Comparison of ENCODE assay signal across 25 cellular contexts in the genomic region with DNA sequence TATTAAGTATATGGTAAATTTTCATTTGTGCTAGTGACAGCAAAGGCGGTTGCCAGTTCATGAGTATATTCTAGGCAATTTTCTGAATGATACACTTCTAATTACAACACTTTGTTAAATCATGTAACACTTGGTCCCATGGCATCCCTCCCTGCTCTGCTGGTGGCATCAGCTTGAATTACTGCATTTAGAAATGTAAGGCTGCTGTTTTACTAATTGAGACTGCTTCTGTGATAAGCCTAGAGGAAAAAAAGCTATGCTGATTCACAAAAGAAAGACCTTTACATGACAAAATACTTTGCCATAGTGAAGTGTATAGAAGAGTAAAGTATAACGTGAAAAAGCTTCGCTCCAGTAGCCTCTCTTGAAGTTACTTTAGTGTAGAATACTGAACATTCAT.
A peak's percentile ranks its signal among the peaks of the same experiment; 100 is the strongest.
DNase-seq lines count a peak whose midpoint lies in the region; ATAC-seq, FAIRE-seq and TF ChIP-seq lines count a peak whose summit lies in the region.
"Had no signal": no experiment of that assay in that cellular context is flagged by ENCODE, and none has a peak within 500 bp of the region (broad histone marks: within the 10 kb centered on the region; RNA-seq: fewer than 3 reads in every experiment).

No MANE protein-coding gene starts in this region.

- H3K23ac ChIP-seq in mesenchymal stem cell (ENCODE audit: low read length in 2 of 2), result no peak overlapping the region

- no peaks in the 10 kb centered on the region for H3K36me3 ChIP-seq in GM23338 (ENCODE audit: insufficient read depth)
- no peaks in the 10 kb centered on the region for H3K36me3 ChIP-seq in HUES48 (ENCODE audit: control insufficient read depth, insufficient read depth, low read length)
- no peaks in the 10 kb centered on the region for H3K36me3 ChIP-seq in astrocyte (ENCODE audit: insufficient read depth, low read length)
- H3K36me3 ChIP-seq in mesenchymal stem cell (ENCODE audit: control insufficient read depth in 1 of 2, insufficient read depth in 2 of 2, low read depth in 1 of 2, low read length in 2 of 2), result no peaks in the 10 kb centered on the region
- no peaks in the 10 kb centered on the region for H3K36me3 ChIP-seq in PC-3 (ENCODE audit: low read depth, low read length)
- H3K36me3 ChIP-seq in SJCRH30, result no peaks in the 10 kb centered on the region
- H3K36me3 ChIP-seq: BLaER1 treated with 17β-estradiol and CSF1 and Interleukin-3, amounts not matched to agents 10 nM and 100 nM had no signal

- H4K20me1 ChIP-seq in GM23338 (replicated peaks; ENCODE audit: insufficient read depth) (no peaks in the 10 kb centered on the region), astrocyte (ENCODE audit: insufficient read depth, low read length) (no peaks in the 10 kb centered on the region), PC-3 (ENCODE audit: low read length) (no peaks in the 10 kb centered on the region)
- H4K20me1 ChIP-seq: BLaER1 treated with 17β-estradiol and CSF1 and Interleukin-3, amounts not matched to agents 10 nM and 100 nM had no signal

- H3K79me2 ChIP-seq in GM23338 (replicated peaks; ENCODE audit: insufficient read depth) (no peaks in the 10 kb centered on the region), astrocyte (ENCODE audit: insufficient read depth, low read length) (no peaks in the 10 kb centered on the region), PC-3 (ENCODE audit: low read length) (no peaks in the 10 kb centered on the region)

- CTCF ChIA-PET in PC-3 (lab: Charles Lee), result no interaction called here

- H3K27me3 ChIP-seq in GM23338 (ENCODE audit: insufficient read depth) (no peaks in the 10 kb centered on the region), HUES48 (ENCODE audit: control insufficient read depth, insufficient read depth, low read length) (no peaks in the 10 kb centered on the region), astrocyte (ENCODE audit: insufficient read depth, low read length) (no peaks in the 10 kb centered on the region), mesenchymal stem cell (ENCODE audit: control insufficient read depth in 1 of 2, insufficient read depth in 1 of 2, low read length in 2 of 2) (no peaks in the 10 kb centered on the region), PC-3 (ENCODE audit: low read length) (peaks cover 4% of the 10 kb centered on the region; the same call in 1 of the 2 replicates), SJCRH30 (no peaks in the 10 kb centered on the region)
- H3K27me3 ChIP-seq: BLaER1 treated with 17β-estradiol and CSF1 and Interleukin-3, amounts not matched to agents 10 nM and 100 nM had no signal

- H2AK5ac ChIP-seq in mesenchymal stem cell (ENCODE audit: low read length, severe bottlenecking), result no peak overlapping the region

- H3K9ac ChIP-seq in HUES48 (ENCODE audit: low read depth, low read length), result no peak overlapping the region
- H3K9ac ChIP-seq in astrocyte (ENCODE audit: low read length), result no peak overlapping the region
- no peak overlapping the region for H3K9ac ChIP-seq in mesenchymal stem cell (ENCODE audit: low read length)
- H3K9ac ChIP-seq in PC-3 (ENCODE audit: low read length), result no peak overlapping the region
- H3K9ac ChIP-seq: BLaER1 treated with 17β-estradiol and CSF1 and Interleukin-3, amounts not matched to agents 10 nM and 100 nM; SK-N-SH had no signal

- H3K4me1 Mint-ChIP-seq in GM23338 (peaks cover 13% of the 10 kb centered on the region; the same call in 2 of the 3 replicates), astrocyte (ENCODE audit: low read depth, unreplicated experiment) (peaks cover 8% of the 10 kb centered on the region)

- H3K27ac Mint-ChIP-seq in GM23338, result peak overlapping the region; percentile 71; the same call in 1 of the 2 replicates
- H3K27ac Mint-ChIP-seq in astrocyte (ENCODE audit: unreplicated experiment), result peak overlapping the region; percentile 94
- H3K27ac Mint-ChIP-seq: CD4-positive, alpha-beta T cell had no signal

- no peaks in the 10 kb centered on the region for H3K9me3 ChIP-seq in HUES48 (ENCODE audit: control insufficient read depth, insufficient read depth, low read length)
- H3K9me3 ChIP-seq in astrocyte (ENCODE audit: insufficient read depth, low read depth, low read length), result no peaks in the 10 kb centered on the region
- peaks cover 9% of the 10 kb centered on the region for H3K9me3 ChIP-seq in mesenchymal stem cell (ENCODE audit: control insufficient read depth, low read length)
- H3K9me3 ChIP-seq in PC-3 (ENCODE audit: low read length), result no peaks in the 10 kb centered on the region
- H3K9me3 ChIP-seq in SJCRH30 (replicated peaks), result no peaks in the 10 kb centered on the region
- H3K9me3 ChIP-seq: BLaER1 treated with 17β-estradiol and CSF1 and Interleukin-3, amounts not matched to agents 10 nM and 100 nM; SK-N-SH had no signal

- no peak overlapping the region for H3K4ac ChIP-seq in mesenchymal stem cell (ENCODE audit: low read depth in 1 of 2, low read length in 2 of 2)

- H3F3A ChIP-seq in GM23338 (replicated peaks; ENCODE audit: low read depth), result no peaks in the 10 kb centered on the region
- H3F3A ChIP-seq in PC-3 (ENCODE audit: low read length, unreplicated experiment), result no peaks in the 10 kb centered on the region

- no peaks in the 10 kb centered on the region for H3K9me2 ChIP-seq in GM23338 (ENCODE audit: insufficient read depth)
- no peaks in the 10 kb centered on the region for H3K9me2 ChIP-seq in PC-3 (replicated peaks; ENCODE audit: low read length)
- H3K9me2 ChIP-seq: SK-N-SH had no signal

- WGBS in mesenchymal stem cell, result 100% methylated on average over 1 of the region's 3 CpGs

- no peak overlapping the region for H4K8ac ChIP-seq in mesenchymal stem cell (ENCODE audit: low read length)

- peak overlapping the region; percentile 17 for H3K4me3 ChIP-seq in GM23338
- no peak overlapping the region for H3K4me3 ChIP-seq in HUES48 (ENCODE audit: low read depth, low read length)
- no peak overlapping the region for H3K4me3 ChIP-seq in astrocyte (ENCODE audit: insufficient read depth, low read depth, low read length)
- no peak overlapping the region for H3K4me3 ChIP-seq in mesenchymal stem cell (ENCODE audit: insufficient read depth in 1 of 2, low read depth in 1 of 2, low read length in 2 of 2)
- no peak overlapping the region for H3K4me3 ChIP-seq in PC-3 (ENCODE audit: low read length)
- H3K4me3 ChIP-seq in SJCRH30, result no peak overlapping the region
- H3K4me3 ChIP-seq: BLaER1 treated with 17β-estradiol and CSF1 and Interleukin-3, amounts not matched to agents 10 nM and 100 nM; K562 had no signal

- FAIRE-seq in astrocyte (lab: Jason Lieb, UNC), result no peak
- FAIRE-seq: D721Med, GM19239, H54, HepG2, K562 had no signal

- no peaks in the 10 kb centered on the region for H3K79me1 ChIP-seq in mesenchymal stem cell (replicated peaks; ENCODE audit: low read length, poor library complexity, severe bottlenecking)

- no peak overlapping the region for H3K4me3 Mint-ChIP-seq in GM23338
- no peak overlapping the region for H3K4me3 Mint-ChIP-seq in astrocyte (ENCODE audit: unreplicated experiment)
- H3K4me3 Mint-ChIP-seq: CD4-positive, alpha-beta T cell had no signal

- DNase-seq in GM23338 (ENCODE audit: low spot score) (peak; percentile 24), astrocyte (ENCODE audit: low read depth) (no peak), mesenchymal stem cell (peak; percentile 29), SIG-M5 treated with dmso at 0.1 percent for 504 hours (lab: John Stamatoyannopoulos, UW; ENCODE audit: unreplicated experiment) (no peak), PC-3 (no peak), caudate nucleus (lab: John Stamatoyannopoulos, UW) (no peak), SJCRH30 (no peak)
- DNase-seq: CD4-positive, alpha-beta T cell; Kasumi-1; MV-4-11; NCI-H1105; NCI-H2029; NCI-H510A; NCI-H69; SHP77; SK-N-SH had no signal

- H3K4me2 ChIP-seq in GM23338, result peak overlapping the region; percentile 34
- no peak overlapping the region for H3K4me2 ChIP-seq in astrocyte (ENCODE audit: low read length)
- no peak overlapping the region for H3K4me2 ChIP-seq in mesenchymal stem cell (ENCODE audit: low read length, poor library complexity, severe bottlenecking)
- H3K4me2 ChIP-seq in PC-3 (ENCODE audit: low read length), result no peak overlapping the region
- H3K4me2 ChIP-seq: SK-N-SH had no signal

- no peak overlapping the region for H2BK120ac ChIP-seq in mesenchymal stem cell (ENCODE audit: low read depth, low read length)

- H4K91ac ChIP-seq in mesenchymal stem cell (ENCODE audit: low read length), result no peak overlapping the region

- H3K27ac ChIP-seq in GM23338 (ENCODE audit: low read depth) (no peak overlapping the region), HUES48 (ENCODE audit: low read depth, low read length) (peak overlapping the region; percentile 10), astrocyte (ENCODE audit: low read depth, low read length) (no peak overlapping the region), mesenchymal stem cell (ENCODE audit: low read length, poor library complexity, severe bottlenecking) (no peak overlapping the region), PC-3 (ENCODE audit: low read length) (no peak overlapping the region), caudate nucleus (ENCODE audit: low read depth, low read length) (no peak overlapping the region), SJCRH30 (no peak overlapping the region)
- H3K27ac ChIP-seq: RWPE1 had no signal

- H3K9me3 Mint-ChIP-seq in GM23338 (peaks cover 5% of the 10 kb centered on the region; the same call in 2 of the 3 replicates), astrocyte (ENCODE audit: unreplicated experiment) (no peaks in the 10 kb centered on the region)
- H3K9me3 Mint-ChIP-seq: CD4-positive, alpha-beta T cell had no signal

- H2BK5ac ChIP-seq in mesenchymal stem cell (ENCODE audit: low read depth, low read length, poor library complexity, severe bottlenecking), result no peak overlapping the region

- TF ChIP-seq CTCF in GM23338 (conservative IDR thresholded peaks at IDR 0.05; ENCODE audit: low read depth in 2 of 2) (no peak), astrocyte (IDR thresholded peaks at IDR 0.05; ENCODE audit: insufficient read depth, low read depth, low read length) (no peak), PC-3 (conservative IDR thresholded peaks at IDR 0.05; ENCODE audit: low read depth, low read length) (no peak)

- H2AFZ ChIP-seq in GM23338, result no peak overlapping the region
- H2AFZ ChIP-seq in astrocyte (ENCODE audit: low read depth, low read length), result no peak overlapping the region
- no peak overlapping the region for H2AFZ ChIP-seq in mesenchymal stem cell (ENCODE audit: low read depth, low read length)
- H2AFZ ChIP-seq in PC-3 (ENCODE audit: low read length), result no peak overlapping the region

- H2BK12ac ChIP-seq in mesenchymal stem cell (ENCODE audit: low read length in 2 of 2), result no peak overlapping the region

- no peak overlapping the region for H3K18ac ChIP-seq in mesenchymal stem cell (ENCODE audit: low read depth in 1 of 2, low read length in 2 of 2)

- H3K27me3 Mint-ChIP-seq in GM23338 (ENCODE audit: insufficient read depth, low read depth, poor library complexity), result peaks cover 3% of the 10 kb centered on the region
- H3K27me3 Mint-ChIP-seq in astrocyte (ENCODE audit: low read depth, unreplicated experiment), result no peaks in the 10 kb centered on the region
- H3K27me3 Mint-ChIP-seq: CD4-positive, alpha-beta T cell had no signal

- H3K36me3 Mint-ChIP-seq in GM23338 (ENCODE audit: low read depth) (peaks cover under 1% of the 10 kb centered on the region; the same call in 2 of the 3 replicates), astrocyte (ENCODE audit: low read depth, unreplicated experiment) (no peaks in the 10 kb centered on the region)

- H2BK15ac ChIP-seq in mesenchymal stem cell (ENCODE audit: low read depth, poor library complexity, severe bottlenecking), result no peak overlapping the region

- peak; percentile 52; the same call in 2 of the 3 replicates for ATAC-seq in GM23338
- no peak for ATAC-seq in PC-3
- ATAC-seq: HepG2, K562, Panc1 had no signal

- no peak overlapping the region for H3K14ac ChIP-seq in mesenchymal stem cell (ENCODE audit: low read length in 2 of 2)

- no TSS peak for BruUV-seq in PC-3 (replicated peaks; lab: Mats Ljungman, UMichigan)

- intact Hi-C loops in PC-3 (cut with micrococcal nuclease), result no loop called here

- H3K4me1 ChIP-seq in GM23338 (ENCODE audit: insufficient read depth) (peaks cover 27% of the 10 kb centered on the region), HUES48 (ENCODE audit: control insufficient read depth, insufficient read depth, low read length) (peaks cover 30% of the 10 kb centered on the region), astrocyte (ENCODE audit: insufficient read depth, low read length) (no peaks in the 10 kb centered on the region), mesenchymal stem cell (ENCODE audit: control insufficient read depth, insufficient read depth, low read depth, low read length) (no peaks in the 10 kb centered on the region), PC-3 (ENCODE audit: insufficient read depth, low read length) (no peaks in the 10 kb centered on the region), SJCRH30 (no peaks in the 10 kb centered on the region)

- POLR2A ChIA-PET in PC-3 (lab: Charles Lee; ENCODE audit: unreplicated experiment), result no interaction called here

Comparison
In these comparisons a context has a peak if more than half of its experiments do, and no peak if none do; other contexts are left out.
1. DNase-seq: peak in GM23338 (single experiment) and mesenchymal stem cell (single experiment); none in astrocyte (single experiment), SIG-M5 treated with dmso at 0.1 percent for 504 hours (single experiment), PC-3 (single experiment), caudate nucleus (0 of 61) and SJCRH30 (0 of 2).